In genomic region chr2:84897773-84898172, GRCh38 we compare ENCODE assay signal across 9 cellular contexts. TPM values are rescaled to one million over a fixed set of nuclear protein-coding genes. Genes with fewer than 3 reads are reported as not detected.
DNase-seq lines count a peak whose midpoint lies in the region; TF ChIP-seq lines count a peak whose summit lies in the region.
"Had no signal": no experiment of that assay in that cellular context is flagged by ENCODE, and none has a peak within 500 bp of the region (broad histone marks: within the 10 kb centered on the region; RNA-seq: fewer than 3 reads in every experiment).

No MANE protein-coding gene starts in this region.

- TF ChIP-seq POLR2A in esophagus muscularis mucosa (IDR thresholded peaks at IDR 0.05; ENCODE audit: low read depth), result no peak

- H3K27me3 Mint-ChIP-seq in activated CD4-positive, alpha-beta T cell treated with anti-CD3 and anti-CD28 coated beads, Interleukin-2, amount 10 ng/mL, durations not matched to agents 7 days and 5 days, result no peaks in the 10 kb centered on the region
- no peaks in the 10 kb centered on the region for H3K27me3 Mint-ChIP-seq in stimulated activated naive CD8-positive, alpha-beta T cell treated with anti-CD3 and anti-CD28 coated beads, Interleukin-15, Interleukin-2, amounts not matched to agents 100 ng/mL and 50 ng/mL, for 24 hours

- POLR2A ChIA-PET in activated CD4-positive, alpha-beta T cell treated with anti-CD3 and anti-CD28 coated beads, Interleukin-2, amount 10 ng/mL, durations not matched to agents 7 days and 5 days (lab: Charles Lee), result no interaction called here

- WGBS in esophagus muscularis mucosa, result 52% methylated on average over 1 of the region's 1 CpG

- CTCF ChIA-PET in activated CD4-positive, alpha-beta T cell treated with anti-CD3 and anti-CD28 coated beads, Interleukin-2, amount 10 ng/mL, durations not matched to agents 7 days and 5 days (lab: Charles Lee), result interaction anchor here (0.9 to 3.7 kb wide), 6 partner anchors 10 to 46 kb away, joined by 4 to 20 read pairs (median 6); no protein-coding TSS in a partner anchor

- H3K9me3 ChIP-seq in SK-N-MC (ENCODE audit: low read depth, low read length), result no peaks in the 10 kb centered on the region
- no peaks in the 10 kb centered on the region for H3K9me3 ChIP-seq in esophagus muscularis mucosa
- H3K9me3 ChIP-seq: thoracic aorta had no signal

- no peak for TF ChIP-seq CTCF in esophagus muscularis mucosa (IDR thresholded peaks at IDR 0.05)

- no peaks in the 10 kb centered on the region for H3K36me3 ChIP-seq in SK-N-MC (ENCODE audit: insufficient read depth, low read length)
- no peaks in the 10 kb centered on the region for H3K36me3 ChIP-seq in esophagus muscularis mucosa
- H3K36me3 ChIP-seq: thoracic aorta had no signal

- no peaks in the 10 kb centered on the region for H3K27me3 ChIP-seq in esophagus muscularis mucosa

- no peak overlapping the region for H3K9ac ChIP-seq in SK-N-MC (ENCODE audit: insufficient read length)

- H3K9me3 Mint-ChIP-seq in activated CD4-positive, alpha-beta T cell treated with anti-CD3 and anti-CD28 coated beads, Interleukin-2, amount 10 ng/mL, durations not matched to agents 7 days and 5 days, result peaks cover 6% of the 10 kb centered on the region
- H3K9me3 Mint-ChIP-seq in stimulated activated naive CD8-positive, alpha-beta T cell treated with anti-CD3 and anti-CD28 coated beads, Interleukin-15, Interleukin-2, amounts not matched to agents 100 ng/mL and 50 ng/mL, for 24 hours, result no peaks in the 10 kb centered on the region

- TF ChIP-seq EP300 in esophagus muscularis mucosa (IDR thresholded peaks at IDR 0.05), result no peak

- peak overlapping the region; percentile 90 for H3K27ac Mint-ChIP-seq in activated CD4-positive, alpha-beta T cell treated with anti-CD3 and anti-CD28 coated beads, Interleukin-2, amount 10 ng/mL, durations not matched to agents 7 days and 5 days
- H3K27ac Mint-ChIP-seq in stimulated activated naive CD8-positive, alpha-beta T cell treated with anti-CD3 and anti-CD28 coated beads, Interleukin-15, Interleukin-2, amounts not matched to agents 100 ng/mL and 50 ng/mL, for 24 hours, result peak overlapping the region; percentile 92

- peaks cover 11 to 23% (median 22%) of the 10 kb centered on the region in 4 donors for H3K4me1 ChIP-seq in esophagus muscularis mucosa

- DNase-seq in activated CD4-positive, alpha-beta T cell treated with anti-CD3 and anti-CD28 coated beads, Interleukin-2, amount 10 ng/mL, durations not matched to agents 7 days and 5 days, result no peak
- DNase-seq in activated CD4-positive, alpha-beta T cell treated with anti-CD3 and anti-CD28 coated beads for 1 hour, result no peak
- DNase-seq in SK-N-MC (ENCODE audit: low read depth, low spot score), result no peak
- DNase-seq in esophagus muscularis mucosa (ENCODE audit: extremely low spot score), result no peak
- no peak for DNase-seq in NCI-H526 (lab: John Stamatoyannopoulos, UW)
- DNase-seq in NOMO-1 treated with DMSO at 0.1 percent for 48 hours (lab: John Stamatoyannopoulos, UW; ENCODE audit: unreplicated experiment), result no peak
- no peak for DNase-seq in stimulated activated naive CD4-positive, alpha-beta T cell (lab: John Stamatoyannopoulos, UW)

- intact Hi-C loops in esophagus muscularis mucosa (cut with DNase I), result no loop called here

- no peak overlapping the region for H3K4me3 Mint-ChIP-seq in activated CD4-positive, alpha-beta T cell treated with anti-CD3 and anti-CD28 coated beads, Interleukin-2, amount 10 ng/mL, durations not matched to agents 7 days and 5 days
- H3K4me3 Mint-ChIP-seq in stimulated activated naive CD8-positive, alpha-beta T cell treated with anti-CD3 and anti-CD28 coated beads, Interleukin-15, Interleukin-2, amounts not matched to agents 100 ng/mL and 50 ng/mL, for 24 hours, result no peak overlapping the region

- H3K36me3 Mint-ChIP-seq in activated CD4-positive, alpha-beta T cell treated with anti-CD3 and anti-CD28 coated beads, Interleukin-2, amount 10 ng/mL, durations not matched to agents 7 days and 5 days (ENCODE audit: low read depth), result peaks cover 15% of the 10 kb centered on the region
- H3K36me3 Mint-ChIP-seq in stimulated activated naive CD8-positive, alpha-beta T cell treated with anti-CD3 and anti-CD28 coated beads, Interleukin-15, Interleukin-2, amounts not matched to agents 100 ng/mL and 50 ng/mL, for 24 hours (ENCODE audit: low read depth), result no peaks in the 10 kb centered on the region

- peak overlapping the region; percentile 80 for H3K27ac ChIP-seq in SK-N-MC
- peak overlapping the region in 3 of 4 donors; percentile 24 to 58 (median 57) for H3K27ac ChIP-seq in esophagus muscularis mucosa (replicated peaks in 1 of 4)

- H3K4me1 Mint-ChIP-seq in activated CD4-positive, alpha-beta T cell treated with anti-CD3 and anti-CD28 coated beads, Interleukin-2, amount 10 ng/mL, durations not matched to agents 7 days and 5 days, result peaks cover 69% of the 10 kb centered on the region
- peaks cover 83% of the 10 kb centered on the region for H3K4me1 Mint-ChIP-seq in stimulated activated naive CD8-positive, alpha-beta T cell treated with anti-CD3 and anti-CD28 coated beads, Interleukin-15, Interleukin-2, amounts not matched to agents 100 ng/mL and 50 ng/mL, for 24 hours (ENCODE audit: low read depth)

- no peak overlapping the region for H3K4me3 ChIP-seq in SK-N-MC
- H3K4me3 ChIP-seq in esophagus muscularis mucosa, result no peak overlapping the region
- H3K4me3 ChIP-seq: thoracic aorta had no signal

RNA-seq across cellular contexts. Expression of gene TMSB10, which starts 7.7 kb away (rescaled TPM):
- total RNA-seq in activated CD4-positive, alpha-beta T cell treated with anti-CD3 and anti-CD28 coated beads, Interleukin-2, amount 10 ng/mL, durations not matched to agents 7 days and 5 days, result 1,000 to 10,000 TPM; 5,491 to 5,845 TPM
- 1,000 to 10,000 TPM; 1,300 to 2,755 (median 1,711) TPM for total RNA-seq in esophagus muscularis mucosa

RNA-seq across cellular contexts. Expression of gene TRABD2A, which starts 16.9 kb away (rescaled TPM):
- 10 to 100 TPM; 70.2 to 74.6 TPM for total RNA-seq in activated CD4-positive, alpha-beta T cell treated with anti-CD3 and anti-CD28 coated beads, Interleukin-2, amount 10 ng/mL, durations not matched to agents 7 days and 5 days
- total RNA-seq in esophagus muscularis mucosa, result 1 to 10 TPM; 1.2 to 3.0 (median 2.1) TPM

Comparison
In these comparisons a context has a peak if more than half of its experiments do, and no peak if none do; other contexts are left out.
1. RNA of gene TRABD2A, which starts 16.9 kb away (total RNA-seq): 70.2 to 74.6 TPM in activated CD4-positive, alpha-beta T cell treated with anti-CD3 and anti-CD28 coated beads, Interleukin-2, amount 10 ng/mL, durations not matched to agents 7 days and 5 days; 1.2 to 3.0 TPM in esophagus muscularis mucosa; every median in the first group is over 10 times any median in the second.